In genomic region chr2:190903693-190904450, GRCh38 we compare ENCODE assay signal across 19 cellular contexts. TPM values are rescaled to one million over a fixed set of nuclear protein-coding genes. Genes with fewer than 3 reads are reported as not detected.
DNase-seq lines count a peak whose midpoint lies in the region; ATAC-seq and TF ChIP-seq lines count a peak whose summit lies in the region.
"Had no signal": no experiment of that assay in that cellular context is flagged by ENCODE, and none has a peak within 500 bp of the region (broad histone marks: within the 10 kb centered on the region; RNA-seq: fewer than 3 reads in every experiment).

No MANE protein-coding gene starts in this region.

- no peak for DNase-seq in CD4-positive, CD25-positive, alpha-beta regulatory T cell
- DNase-seq in HFFc6 = no peak
- DNase-seq in activated naive CD8-positive, alpha-beta T cell treated with anti-CD3 and anti-CD28 coated beads, Interleukin-2, amount 50 U/mL, for 24 hours = no peak
- no peak for DNase-seq in natural killer cell
- DNase-seq in NOMO-1 treated with DMSO at 0.1 percent for 48 hours (lab: John Stamatoyannopoulos, UW; ENCODE audit: unreplicated experiment) = no peak
- DNase-seq: activated CD4-positive, CD25-positive, alpha-beta regulatory T cell treated with anti-CD3 and anti-CD28 coated beads, Interleukin-2, amount 50 U/mL, for 72 hours; activated effector memory CD4-positive, alpha-beta T cell treated with Interleukin-2 at 50 U/mL for 16 hours; BE2C; DMS53; endodermal cell; foreskin fibroblast; MM.1S; NCI-H2029; NCI-H69; stimulated activated naive CD4-positive, alpha-beta T cell had no signal

- peak overlapping the region; percentile 16 for H3K27ac ChIP-seq in CD4-positive, CD25-positive, alpha-beta regulatory T cell (ENCODE audit: insufficient read depth, low read length, poor library complexity, severe bottlenecking)
- H3K27ac ChIP-seq: cardiac muscle cell had no signal

- peaks cover 28% of the 10 kb centered on the region for H3K36me3 Mint-ChIP-seq in CD4-positive, CD25-positive, alpha-beta regulatory T cell
- H3K36me3 Mint-ChIP-seq in HFFc6 (ENCODE audit: low read depth) (peaks cover 40% of the 10 kb centered on the region), natural killer cell (no peaks in the 10 kb centered on the region)
- peaks cover 62% of the 10 kb centered on the region for H3K36me3 Mint-ChIP-seq in activated naive CD8-positive, alpha-beta T cell treated with anti-CD3 and anti-CD28 coated beads, Interleukin-2, amount 50 U/mL, for 24 hours (ENCODE audit: low read depth)

- peaks cover 0 to 2% (median 0%) of the 10 kb centered on the region in 7 donors for H3K9me3 Mint-ChIP-seq in CD4-positive, CD25-positive, alpha-beta regulatory T cell
- H3K9me3 Mint-ChIP-seq in HFFc6 (no peaks in the 10 kb centered on the region), natural killer cell (no peaks in the 10 kb centered on the region)
- H3K9me3 Mint-ChIP-seq in activated naive CD8-positive, alpha-beta T cell treated with anti-CD3 and anti-CD28 coated beads, Interleukin-2, amount 50 U/mL, for 24 hours = no peaks in the 10 kb centered on the region
- H3K9me3 Mint-ChIP-seq: endodermal cell had no signal

- ATAC-seq in CD4-positive, CD25-positive, alpha-beta regulatory T cell (ENCODE audit: low read depth in 2 of 2) = no peak
- peak; percentile 77 for ATAC-seq in activated naive CD8-positive, alpha-beta T cell treated with anti-CD3 and anti-CD28 coated beads, Interleukin-2, amount 50 U/mL, for 24 hours
- ATAC-seq in natural killer cell = peak in 1 of 3 donors; percentile 19
- no peak for ATAC-seq in GM21447 (IDR thresholded peaks at IDR 0.05; ENCODE audit: unreplicated experiment)
- ATAC-seq in GM19351 (IDR thresholded peaks at IDR 0.05; ENCODE audit: unreplicated experiment) = no peak
- ATAC-seq: Panc1 had no signal

- H3K4me1 Mint-ChIP-seq in CD4-positive, CD25-positive, alpha-beta regulatory T cell = peaks cover 12 to 19% (median 15%) of the 10 kb centered on the region in 4 donors
- H3K4me1 Mint-ChIP-seq in HFFc6 (ENCODE audit: low read depth) (peaks cover 53% of the 10 kb centered on the region), natural killer cell (peaks cover 6% of the 10 kb centered on the region in 2 donors)
- H3K4me1 Mint-ChIP-seq in activated naive CD8-positive, alpha-beta T cell treated with anti-CD3 and anti-CD28 coated beads, Interleukin-2, amount 50 U/mL, for 24 hours = peaks cover 42% of the 10 kb centered on the region
- H3K4me1 Mint-ChIP-seq: endodermal cell had no signal

- no peak overlapping the region for H3K4me3 Mint-ChIP-seq in CD4-positive, CD25-positive, alpha-beta regulatory T cell
- H3K4me3 Mint-ChIP-seq in HFFc6 (peak overlapping the region; percentile 29; the same call in 1 of the 2 replicates), natural killer cell (no peak overlapping the region)
- no peak overlapping the region for H3K4me3 Mint-ChIP-seq in activated naive CD8-positive, alpha-beta T cell treated with anti-CD3 and anti-CD28 coated beads, Interleukin-2, amount 50 U/mL, for 24 hours
- H3K4me3 Mint-ChIP-seq: endodermal cell had no signal

- intact Hi-C loops in natural killer cell (cut with micrococcal nuclease) = no loop called here

- TF ChIP-seq CTCF in HFFc6 (IDR thresholded peaks at IDR 0.05) = no peak
- no peak for TF ChIP-seq CTCF in natural killer cell (IDR thresholded peaks at IDR 0.05)

- H3K36me3 ChIP-seq in CD4-positive, CD25-positive, alpha-beta regulatory T cell (ENCODE audit: control insufficient read depth, insufficient read depth, low read length) = peaks cover 80% of the 10 kb centered on the region

- peak overlapping the region in 2 of 3 donors; percentile 20 to 45 for H3K27ac Mint-ChIP-seq in CD4-positive, CD25-positive, alpha-beta regulatory T cell
- H3K27ac Mint-ChIP-seq in HFFc6 (peak overlapping the region; percentile 58), natural killer cell (peak overlapping the region; percentile 11 to 73)
- peak overlapping the region; percentile 70 for H3K27ac Mint-ChIP-seq in activated naive CD8-positive, alpha-beta T cell treated with anti-CD3 and anti-CD28 coated beads, Interleukin-2, amount 50 U/mL, for 24 hours

- no peaks in the 10 kb centered on the region for H3K27me3 Mint-ChIP-seq in CD4-positive, CD25-positive, alpha-beta regulatory T cell
- H3K27me3 Mint-ChIP-seq in HFFc6 (ENCODE audit: insufficient read depth) (peaks cover 1% of the 10 kb centered on the region; the same call in 1 of the 2 replicates), natural killer cell (ENCODE audit: low read depth in 2 of 2) (no peaks in the 10 kb centered on the region)
- no peaks in the 10 kb centered on the region for H3K27me3 Mint-ChIP-seq in activated naive CD8-positive, alpha-beta T cell treated with anti-CD3 and anti-CD28 coated beads, Interleukin-2, amount 50 U/mL, for 24 hours

- peaks cover 4% of the 10 kb centered on the region for H3K4me1 ChIP-seq in CD4-positive, CD25-positive, alpha-beta regulatory T cell (ENCODE audit: control insufficient read depth, insufficient read depth, low read length, poor library complexity, severe bottlenecking)
- H3K4me1 ChIP-seq: BE2C had no signal

- no peaks in the 10 kb centered on the region for H3K27me3 ChIP-seq in CD4-positive, CD25-positive, alpha-beta regulatory T cell (ENCODE audit: control insufficient read depth, insufficient read depth, low read length)
- H3K27me3 ChIP-seq: BE2C, cardiac muscle cell had no signal

- no peaks in the 10 kb centered on the region for H3K9me3 ChIP-seq in CD4-positive, CD25-positive, alpha-beta regulatory T cell (ENCODE audit: control insufficient read depth in 2 of 2, low read length in 2 of 2)
- H3K9me3 ChIP-seq: BE2C had no signal

- no peak overlapping the region for H3K4me3 ChIP-seq in CD4-positive, CD25-positive, alpha-beta regulatory T cell (ENCODE audit: low read depth, low read length)
- H3K4me3 ChIP-seq: cardiac muscle cell had no signal

RNA-seq across cellular contexts. Expression of gene GLS, which starts 23.3 kb away (rescaled TPM):
- 301 TPM for total RNA-seq in CD4-positive, CD25-positive, alpha-beta regulatory T cell
- polyA plus RNA-seq in CD4-positive, CD25-positive, alpha-beta regulatory T cell = 10 to 100 TPM; 38.7 to 65.7 (median 43.9) TPM
- total RNA-seq in HFFc6 (2021; fragmentation: NEBNext Ultra II Directional; extraction: Animal tissue kit (Norgen Biotek cat#: 25700)) = 100 to 1,000 TPM; 191 to 431 (median 201) TPM
- 100 to 1,000 TPM; 279 to 322 (median 285) TPM for total RNA-seq in natural killer cell
